In the genomic region with DNA sequence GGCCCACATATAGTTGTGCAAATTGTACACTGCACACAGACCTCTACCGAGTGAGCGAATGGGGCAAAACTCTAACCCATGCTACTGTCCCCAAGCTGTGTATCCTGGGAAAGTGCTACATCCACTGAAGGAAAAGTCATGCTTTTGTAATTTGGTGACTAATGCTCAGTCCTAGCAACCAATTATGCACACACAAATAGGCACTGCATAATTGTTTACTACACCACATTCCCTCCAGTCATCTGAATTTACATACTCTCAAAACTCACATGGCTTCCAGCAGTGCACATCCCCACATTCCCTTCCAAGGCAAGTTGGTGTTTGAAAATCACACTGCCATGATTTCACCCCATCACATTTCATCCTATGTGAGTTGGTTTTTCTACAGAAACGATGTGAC, we compare ENCODE assay signal across 13 cellular contexts.
DNase-seq lines count a peak whose midpoint lies in the region; ATAC-seq and TF ChIP-seq lines count a peak whose summit lies in the region.
"Had no signal": no experiment of that assay in that cellular context is flagged by ENCODE, and none has a peak within 500 bp of the region (broad histone marks: within the 10 kb centered on the region; RNA-seq: fewer than 3 reads in every experiment).

No MANE protein-coding gene starts in this region.

- DNase-seq in EH (ENCODE audit: low read depth) = peak; percentile 90
- peak; percentile 67 for DNase-seq in RPMI7951 (ENCODE audit: low read depth)
- no peak for DNase-seq in esophagus muscularis mucosa (ENCODE audit: extremely low spot score)
- DNase-seq in renal cortical epithelial cell (ENCODE audit: low read depth) = peak; percentile 98
- DNase-seq in HPDE6-E6E7 (ENCODE audit: extremely low spot score) = no peak
- DNase-seq in NCI-H524 treated with DMSO at 0.1 percent for 48 hours (lab: John Stamatoyannopoulos, UW) = no peak
- DNase-seq: hippocampal formation, KBM-7, NCI-H2081 treated with DMSO at 0.1 percent for 48 hours had no signal

- 75% methylated on average over 3 of the region's 3 CpGs for WGBS in esophagus muscularis mucosa

- H3K27ac ChIP-seq in esophagus muscularis mucosa (replicated peaks in 1 of 4) = peak overlapping the region in 3 of 4 donors; percentile 55 to 63 (median 58)

- no peak overlapping the region for H3K4me3 ChIP-seq in esophagus muscularis mucosa
- H3K4me3 ChIP-seq: lung had no signal

- TF ChIP-seq CTCF in esophagus muscularis mucosa (IDR thresholded peaks at IDR 0.05) = no peak

- TF ChIP-seq POLR2A in esophagus muscularis mucosa (IDR thresholded peaks at IDR 0.05; ENCODE audit: low read depth) = no peak

- peaks cover 11 to 36% (median 20%) of the 10 kb centered on the region in 4 donors for H3K4me1 ChIP-seq in esophagus muscularis mucosa

- no peaks in the 10 kb centered on the region for H3K36me3 ChIP-seq in esophagus muscularis mucosa

- no peaks in the 10 kb centered on the region for H3K27me3 ChIP-seq in esophagus muscularis mucosa

- intact Hi-C loops in esophagus muscularis mucosa (cut with DNase I) = no loop called here

- no peak for TF ChIP-seq EP300 in esophagus muscularis mucosa (IDR thresholded peaks at IDR 0.05)

- no peaks in the 10 kb centered on the region for H3K9me3 ChIP-seq in esophagus muscularis mucosa

- ATAC-seq in GM19035 (IDR thresholded peaks at IDR 0.05; ENCODE audit: unreplicated experiment) = no peak
- ATAC-seq in GM18520 (IDR thresholded peaks at IDR 0.05; ENCODE audit: unreplicated experiment) = no peak
- ATAC-seq: HCT116 had no signal

Comparison
In these comparisons a context has a peak if more than half of its experiments do, and no peak if none do; other contexts are left out.
1. DNase-seq: peak in EH (single experiment), RPMI7951 (single experiment) and renal cortical epithelial cell (single experiment); none in esophagus muscularis mucosa (single experiment), HPDE6-E6E7 (single experiment) and NCI-H524 treated with DMSO at 0.1 percent for 48 hours (single experiment).